Comparison of ENCODE assay signal across 17 cellular contexts in the genomic region with DNA sequence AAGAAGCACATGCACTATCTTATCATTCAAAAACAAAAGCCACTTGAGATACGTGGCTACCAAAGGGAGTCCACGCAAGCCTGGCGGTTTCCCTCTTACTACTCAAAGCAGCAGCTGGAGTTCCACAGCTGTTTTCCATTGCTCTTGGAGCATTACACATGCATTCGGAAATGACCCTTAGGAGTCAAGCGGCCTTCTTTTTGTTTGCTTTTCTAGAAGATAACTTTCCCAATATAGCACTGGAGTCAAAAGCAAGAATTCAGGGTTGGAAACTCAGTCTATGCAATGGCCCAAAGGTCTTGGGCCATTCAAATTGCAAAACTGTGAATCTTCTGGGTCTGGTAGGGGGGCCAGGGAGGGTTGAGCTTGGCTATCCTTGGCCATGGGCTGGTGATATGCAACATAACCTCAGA.
DNase-seq lines count a peak whose midpoint lies in the region; ATAC-seq and TF ChIP-seq lines count a peak whose summit lies in the region.
"Had no signal": no experiment of that assay in that cellular context is flagged by ENCODE, and none has a peak within 500 bp of the region (broad histone marks: within the 10 kb centered on the region; RNA-seq: fewer than 3 reads in every experiment).

No MANE protein-coding gene starts in this region.

- H3K36me3 ChIP-seq in adrenal gland (replicated peaks in 1 of 2) (no peaks in the 10 kb centered on the region), right lobe of liver (no peaks in the 10 kb centered on the region), testis (ENCODE audit: low read depth, missing control alignments) (no peaks in the 10 kb centered on the region)
- H3K36me3 ChIP-seq: tibial nerve had no signal

- TF ChIP-seq CTCF in adrenal gland (IDR thresholded peaks at IDR 0.05), result no peak
- no peak for TF ChIP-seq CTCF in fibroblast of the aortic adventitia (IDR thresholded peaks at IDR 0.05; ENCODE audit: insufficient read depth, low read length)
- no peak for TF ChIP-seq CTCF in right lobe of liver (IDR thresholded peaks at IDR 0.05)
- TF ChIP-seq CTCF in testis (IDR thresholded peaks at IDR 0.05), result no peak

- WGBS in adrenal gland, 4 donors, result 66 to 77% (median 71%) methylated on average over 5 of the region's 5 CpGs
- 53% methylated on average over 5 of the region's 5 CpGs for WGBS in right lobe of liver (ENCODE audit: insufficient coverage, low coverage, low lambda C conversion rate, missing lambda C conversion rate)
- WGBS in testis, 2 donors, result 46 to 48% methylated on average over 5 of the region's 5 CpGs

- peak in 6 of 7 donors; percentile 17 to 71 (median 37) for DNase-seq in adrenal gland
- peak; percentile 69 for DNase-seq in fibroblast of the aortic adventitia (ENCODE audit: low read depth)
- DNase-seq in right lobe of liver, result no peak
- peak; percentile 56 for DNase-seq in testis
- no peak for DNase-seq in NCI-H2107 (lab: John Stamatoyannopoulos, UW)
- no peak for DNase-seq in NCI-H345 (lab: John Stamatoyannopoulos, UW)
- no peak for DNase-seq in islet precursor cell
- no peak for DNase-seq in NCI-H1105 treated with DMSO at 0.1 percent for 48 hours (lab: John Stamatoyannopoulos, UW)
- DNase-seq: activated CD4-positive, alpha-beta T cell treated with anti-CD3 and anti-CD28 coated beads, Interleukin-2, amount 10 ng/mL, durations not matched to agents 7 days and 5 days; CD4-positive, alpha-beta T cell; immature natural killer cell; NCI-H1092; NCI-H748 treated with DMSO at 0.1 percent for 48 hours; small intestine had no signal

- H3K27ac ChIP-seq in adrenal gland (peak overlapping the region in 1 of 5 donors; percentile 63), right lobe of liver (no peak overlapping the region), testis (no peak overlapping the region)
- H3K27ac ChIP-seq: tibial nerve had no signal

- ATAC-seq in right lobe of liver, result peak in 3 of 4 donors; percentile 17 to 39 (median 37)
- ATAC-seq: K562, SK-N-SH treated with all-trans-retinoic acid at 6 μM for 48 hours had no signal

- no peaks in the 10 kb centered on the region for H3K9me3 ChIP-seq in adrenal gland (replicated peaks in 1 of 3)
- H3K9me3 ChIP-seq in right lobe of liver, result no peaks in the 10 kb centered on the region
- no peaks in the 10 kb centered on the region for H3K9me3 ChIP-seq in testis

- H3K27me3 ChIP-seq in adrenal gland (no peaks in the 10 kb centered on the region), right lobe of liver (no peaks in the 10 kb centered on the region), testis (no peaks in the 10 kb centered on the region)
- H3K27me3 ChIP-seq: tibial nerve had no signal

- no peaks in the 10 kb centered on the region for H3K4me1 ChIP-seq in adrenal gland (replicated peaks in 1 of 2)
- no peaks in the 10 kb centered on the region for H3K4me1 ChIP-seq in right lobe of liver
- H3K4me1 ChIP-seq in testis, result no peaks in the 10 kb centered on the region

- intact Hi-C loops in adrenal gland (cut with DNase I), result no loop called here
- intact Hi-C loops in right lobe of liver (cut with DNase I), result no loop called here
- intact Hi-C loops in testis (cut with DNase I; ENCODE audit: low total_unique reads), result no loop called here

- no peak for TF ChIP-seq POLR2A in adrenal gland (IDR thresholded peaks at IDR 0.05)
- no peak for TF ChIP-seq POLR2A in right lobe of liver (IDR thresholded peaks at IDR 0.05)
- TF ChIP-seq POLR2A in testis (IDR thresholded peaks at IDR 0.05), result no peak

- H3K4me3 ChIP-seq in adrenal gland (no peak overlapping the region), fibroblast of the aortic adventitia (ENCODE audit: low read depth, low read length) (no peak overlapping the region), right lobe of liver (no peak overlapping the region), testis (no peak overlapping the region)
- H3K4me3 ChIP-seq: K562, tibial nerve had no signal

Comparison
In these comparisons a context has a peak if more than half of its experiments do, and no peak if none do; other contexts are left out.
1. DNase-seq: peak in adrenal gland (6 of 7), fibroblast of the aortic adventitia (single experiment) and testis (single experiment); none in right lobe of liver (0 of 3), NCI-H2107 (single experiment), NCI-H345 (single experiment), islet precursor cell (single experiment) and NCI-H1105 treated with DMSO at 0.1 percent for 48 hours (single experiment).